Comparison of ENCODE assay signal across 17 cellular contexts in the genomic region with DNA sequence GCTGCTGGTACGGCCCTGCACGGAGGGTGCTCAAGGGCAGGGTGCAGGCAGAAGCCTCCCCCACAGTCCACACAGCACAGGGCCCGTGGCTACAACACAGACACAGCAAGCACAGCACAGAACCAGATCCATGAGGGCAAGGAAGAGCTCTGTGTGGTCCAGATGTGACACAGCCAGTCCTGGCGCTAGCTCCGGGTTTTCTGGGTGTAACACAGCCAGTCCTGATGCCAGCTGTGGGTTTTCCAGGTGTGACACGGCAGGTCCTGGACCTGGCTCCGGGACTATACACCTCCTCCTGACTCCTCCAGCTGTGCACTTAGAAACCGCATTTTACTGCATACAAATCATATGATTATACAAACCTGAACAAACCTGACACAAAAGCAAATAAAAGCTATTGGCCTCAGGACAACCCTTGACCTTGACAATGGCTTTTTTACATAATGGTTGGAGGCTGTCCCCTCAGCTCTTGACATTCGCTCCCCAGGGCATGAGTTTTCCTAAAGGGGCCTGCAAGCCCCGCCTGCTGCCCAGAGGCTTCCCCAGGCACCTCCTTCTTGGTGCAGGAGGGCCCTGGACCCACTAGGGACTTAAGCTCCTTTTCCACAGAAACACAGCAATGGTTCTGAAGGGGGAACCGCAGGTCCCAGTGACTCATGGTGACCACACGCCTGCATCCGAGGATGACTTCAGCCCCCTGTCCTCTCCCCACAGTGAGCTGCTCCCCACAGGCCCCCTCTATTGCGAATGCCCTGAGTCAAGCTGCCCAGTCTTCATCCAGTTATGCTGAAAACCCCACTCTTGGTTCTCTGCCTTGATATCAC.
DNase-seq lines count a peak whose midpoint lies in the region; ATAC-seq and TF ChIP-seq lines count a peak whose summit lies in the region.
"Had no signal": no experiment of that assay in that cellular context is flagged by ENCODE, and none has a peak within 500 bp of the region (broad histone marks: within the 10 kb centered on the region; RNA-seq: fewer than 3 reads in every experiment).

No MANE protein-coding gene starts in this region.

- no peak overlapping the region for H3K4me3 ChIP-seq in PC-3 (ENCODE audit: low read length)
- H3K4me3 ChIP-seq: lower lobe of right lung, thoracic aorta had no signal

- H3K27ac ChIP-seq in PC-3 (ENCODE audit: low read length): no peak overlapping the region
- H3K27ac ChIP-seq: lower lobe of right lung, thoracic aorta had no signal

- intact Hi-C loops in PC-3 (cut with micrococcal nuclease) (no loop called here), left colon (cut with DNase I, micrococcal nuclease) (no loop called here)

- no peak overlapping the region for H2AFZ ChIP-seq in PC-3 (ENCODE audit: low read length)

- H3K36me3 ChIP-seq in PC-3 (ENCODE audit: low read depth, low read length): no peaks in the 10 kb centered on the region
- H3K36me3 ChIP-seq: lower lobe of right lung, thoracic aorta had no signal

- no peaks in the 10 kb centered on the region for H3F3A ChIP-seq in PC-3 (ENCODE audit: low read length, unreplicated experiment)

- no peaks in the 10 kb centered on the region for H3K9me2 ChIP-seq in PC-3 (replicated peaks; ENCODE audit: low read length)
- H3K9me2 ChIP-seq: SK-N-SH had no signal

- H3K9me3 ChIP-seq in PC-3 (ENCODE audit: low read length): no peaks in the 10 kb centered on the region
- H3K9me3 ChIP-seq: SK-N-SH, thoracic aorta had no signal

- H3K4me2 ChIP-seq in PC-3 (ENCODE audit: low read length): no peak overlapping the region
- H3K4me2 ChIP-seq: SK-N-SH had no signal

- POLR2A ChIA-PET in PC-3 (lab: Charles Lee; ENCODE audit: unreplicated experiment): no interaction called here

- peak; percentile 33; the same call in 1 of the 2 replicates for ATAC-seq in PC-3
- peak; percentile 90 for ATAC-seq in left colon
- ATAC-seq: naive thymus-derived CD4-positive, alpha-beta T cell had no signal

- H3K9ac ChIP-seq in PC-3 (ENCODE audit: low read length): no peak overlapping the region
- H3K9ac ChIP-seq: SK-N-SH had no signal

- CTCF ChIA-PET in PC-3 (lab: Charles Lee): interaction anchor here (0.6 kb wide), 1 partner anchor 848 kb away, joined by 3 read pairs; no protein-coding TSS in a partner anchor

- peaks cover 19% of the 10 kb centered on the region; the same call in 1 of the 2 replicates for H3K4me1 ChIP-seq in PC-3 (ENCODE audit: insufficient read depth, low read length)
- H3K4me1 ChIP-seq: lower lobe of right lung had no signal

- H3K27me3 ChIP-seq in PC-3 (ENCODE audit: low read length): 0 out of 2 replicates have a peak, but pooled peaks cover 12% of the 10 kb centered on the region

- DNase-seq in COR-L47 (lab: John Stamatoyannopoulos, UW) (peak; percentile 25), H4 (ENCODE audit: low spot score) (peak; percentile 55), PC-3 (peak; percentile 35), left colon (peak; percentile 18 to 40), GM19240 (ENCODE audit: insufficient read length, low spot score) (no peak), NCI-H1105 (lab: John Stamatoyannopoulos, UW) (no peak), hippocampal formation (lab: John Stamatoyannopoulos, UW) (no peak)
- DNase-seq in activated CD4-positive, alpha-beta T cell treated with anti-CD3 and anti-CD28 coated beads, Interleukin-2, amount 50 U/mL, for 4 hours: no peak
- DNase-seq: activated CD4-positive, alpha-beta T cell treated with anti-CD3 and anti-CD28 coated beads, Interleukin-2, amount 50 U/mL, for 1 hour; activated T-cell treated with anti-CD3 and anti-CD28 coated beads for 4 hours; dermis blood vessel endothelial cell; lower lobe of right lung; naive thymus-derived CD4-positive, alpha-beta T cell; NCI-H2227 treated with DMSO at 0.1 percent for 48 hours; SK-N-SH; small intestine had no signal

- no peaks in the 10 kb centered on the region for H4K20me1 ChIP-seq in PC-3 (ENCODE audit: low read length)

- BruUV-seq in PC-3 (replicated peaks; lab: Mats Ljungman, UMichigan): no TSS peak

- no peaks in the 10 kb centered on the region for H3K79me2 ChIP-seq in PC-3 (ENCODE audit: low read length)

- TF ChIP-seq CTCF in PC-3 (conservative IDR thresholded peaks at IDR 0.05; ENCODE audit: low read depth, low read length): no peak

Comparison
In these comparisons a context has a peak if more than half of its experiments do, and no peak if none do; other contexts are left out.
1. DNase-seq: peak in COR-L47 (single experiment), H4 (single experiment), PC-3 (single experiment) and left colon (2 of 2); none in activated CD4-positive, alpha-beta T cell treated with anti-CD3 and anti-CD28 coated beads, Interleukin-2, amount 50 U/mL, for 4 hours (0 of 2), GM19240 (single experiment), NCI-H1105 (single experiment) and hippocampal formation (0 of 2).